In the genomic region with DNA sequence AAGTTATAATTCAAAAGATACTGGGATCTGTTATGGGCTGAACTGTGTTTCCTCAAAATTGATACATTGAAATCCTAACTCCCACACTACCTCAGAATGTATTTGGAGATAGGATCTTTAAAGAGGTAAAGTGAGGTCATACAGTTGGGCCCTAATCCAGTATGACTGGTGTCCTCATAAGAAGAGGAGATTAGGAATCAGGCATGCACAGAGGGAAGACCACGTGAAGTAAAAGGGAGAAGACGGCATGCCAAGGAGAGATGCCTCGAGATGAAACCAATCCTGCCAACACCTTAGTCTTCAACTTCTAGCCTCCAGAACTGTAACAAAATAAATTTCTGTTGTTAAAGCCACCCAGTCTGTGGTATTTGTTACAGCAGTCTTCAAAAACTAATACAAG, we compare ENCODE assay signal across 21 cellular contexts. TPM values are rescaled to one million over a fixed set of nuclear protein-coding genes. Genes with fewer than 3 reads are reported as not detected.
DNase-seq lines count a peak whose midpoint lies in the region; ATAC-seq and TF ChIP-seq lines count a peak whose summit lies in the region.
"Had no signal": no experiment of that assay in that cellular context is flagged by ENCODE, and none has a peak within 500 bp of the region (broad histone marks: within the 10 kb centered on the region; RNA-seq: fewer than 3 reads in every experiment).

No MANE protein-coding gene starts in this region.

- peak overlapping the region; percentile 56 for H3K27ac Mint-ChIP-seq in Calu3 (ENCODE audit: unreplicated experiment)
- H3K27ac Mint-ChIP-seq: CD4-positive, CD25-positive, alpha-beta regulatory T cell; IgD-negative memory B cell had no signal

- no peaks in the 10 kb centered on the region for H3K4me1 ChIP-seq in HEK293 (ENCODE audit: control insufficient read depth, insufficient read depth, low read length)

- POLR2A ChIA-PET in HEK293 (lab: Yijun Ruan, JAX), result no interaction called here

- no peak for DNase-seq in Calu3
- peak; percentile 18 for DNase-seq in NCI-H82 treated with DMSO at 0.1 percent for 48 hours (lab: John Stamatoyannopoulos, UW; ENCODE audit: unreplicated experiment)
- peak; percentile 16 for DNase-seq in WERI-Rb-1
- DNase-seq in glomerular visceral epithelial cell (ENCODE audit: extremely low spot score), result no peak
- no peak for DNase-seq in epidermal melanocyte (ENCODE audit: insufficient read length, low spot score)
- DNase-seq in HK-2 (ENCODE audit: unreplicated experiment), result no peak
- DNase-seq: CD4-positive, CD25-positive, alpha-beta regulatory T cell; NCI-H1105 treated with DMSO at 0.1 percent for 48 hours; NCI-H146; NCI-H1930; NCI-H2107; NCI-H524; NCI-H748 treated with DMSO at 0.1 percent for 48 hours; SHP77 treated with DMSO at 0.1 percent for 48 hours; T-helper 2 cell had no signal

- no TSS peak for BruUV-seq in Calu3 (replicated peaks; lab: Mats Ljungman, UMichigan)

- no peak overlapping the region for H3K27ac ChIP-seq in HEK293 (ENCODE audit: extremely low read depth, low read depth, low read length)
- no peak overlapping the region for H3K27ac ChIP-seq in WERI-Rb-1
- H3K27ac ChIP-seq: HL-60, RWPE1, SK-N-MC had no signal

- TF ChIP-seq CTCF in Calu3 (IDR thresholded peaks at IDR 0.05; ENCODE audit: unreplicated experiment) (no peak), HEK293 (tag by site-specific recombination; IDR thresholded peaks at IDR 0.05) (no peak), WERI-Rb-1 (IDR thresholded peaks at IDR 0.05; ENCODE audit: low read depth, low read length) (no peak)

- no peak for ATAC-seq in HG03521 (IDR thresholded peaks at IDR 0.05; ENCODE audit: unreplicated experiment)

- CTCF ChIA-PET in Calu3 (lab: Charles Lee) (no interaction called here), HEK293 (lab: Yijun Ruan, JAX) (no interaction called here)

- H3K27me3 Mint-ChIP-seq in Calu3 (ENCODE audit: unreplicated experiment), result no peaks in the 10 kb centered on the region
- H3K27me3 Mint-ChIP-seq: IgD-negative memory B cell had no signal

- H3K36me3 ChIP-seq in HEK293 (ENCODE audit: control insufficient read depth in 2 of 2, insufficient read depth in 1 of 2, low read length in 2 of 2) (no peaks in the 10 kb centered on the region; a peak in 1 of 3 replicates), WERI-Rb-1 (no peaks in the 10 kb centered on the region)

- intact Hi-C loops in Calu3 (cut with micrococcal nuclease; ENCODE audit: unreplicated experiment), result no loop called here

- peaks cover 51% of the 10 kb centered on the region for H3K4me1 Mint-ChIP-seq in Calu3 (ENCODE audit: low read depth, unreplicated experiment)

- H3K4me3 Mint-ChIP-seq in Calu3 (ENCODE audit: low read depth, unreplicated experiment), result peak overlapping the region; percentile 53
- H3K4me3 Mint-ChIP-seq: CD4-positive, CD25-positive, alpha-beta regulatory T cell had no signal

- H3K4me3 ChIP-seq in HEK293 (ENCODE audit: low read depth, low read length) (no peak overlapping the region), WERI-Rb-1 (ENCODE audit: low read depth, low read length) (no peak overlapping the region)
- H3K4me3 ChIP-seq: SK-N-MC had no signal

- H3K9me3 ChIP-seq in HEK293 (ENCODE audit: control insufficient read depth, insufficient read depth, low read depth, low read length) (no peaks in the 10 kb centered on the region), WERI-Rb-1 (ENCODE audit: severe bottlenecking) (no peaks in the 10 kb centered on the region)

- H3K36me3 Mint-ChIP-seq in Calu3 (ENCODE audit: insufficient read depth, unreplicated experiment), result peaks cover 44% of the 10 kb centered on the region
- H3K36me3 Mint-ChIP-seq: CD4-positive, CD25-positive, alpha-beta regulatory T cell had no signal

- H3K27me3 ChIP-seq in WERI-Rb-1 (ENCODE audit: insufficient read depth, low read depth, severe bottlenecking), result no peaks in the 10 kb centered on the region

- no peaks in the 10 kb centered on the region for H3K9me3 Mint-ChIP-seq in Calu3 (ENCODE audit: low read depth, unreplicated experiment)
- H3K9me3 Mint-ChIP-seq: IgD-negative memory B cell had no signal

TF ChIP-seq in HEK293, 187 proteins besides CTCF, POLR2A, EP300 and RAD21:
- TF ChIP-seq, protein P1, sequence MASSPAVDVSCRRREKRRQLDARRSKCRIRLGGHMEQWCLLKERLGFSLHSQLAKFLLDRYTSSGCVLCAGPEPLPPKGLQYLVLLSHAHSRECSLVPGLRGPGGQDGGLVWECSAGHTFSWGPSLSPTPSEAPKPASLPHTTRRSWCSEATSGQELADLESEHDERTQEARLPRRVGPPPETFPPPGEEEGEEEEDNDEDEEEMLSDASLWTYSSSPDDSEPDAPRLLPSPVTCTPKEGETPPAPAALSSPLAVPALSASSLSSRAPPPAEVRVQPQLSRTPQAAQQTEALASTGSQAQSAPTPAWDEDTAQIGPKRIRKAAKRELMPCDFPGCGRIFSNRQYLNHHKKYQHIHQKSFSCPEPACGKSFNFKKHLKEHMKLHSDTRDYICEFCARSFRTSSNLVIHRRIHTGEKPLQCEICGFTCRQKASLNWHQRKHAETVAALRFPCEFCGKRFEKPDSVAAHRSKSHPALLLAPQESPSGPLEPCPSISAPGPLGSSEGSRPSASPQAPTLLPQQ (tag by site-specific recombination; IDR thresholded peaks at IDR 0.05), result 0 out of 2 replicates have a peak, but pooled peaks have one; percentile 19
- no peak for TF ChIP-seq KLF7 (tag by site-specific recombination; IDR thresholded peaks at IDR 0.05; ENCODE audit: borderline replicate concordance)

RNA-seq across cellular contexts. Expression of gene CFAP69, which starts 5.9 kb away (rescaled TPM):
- 3.4 and 4.6 TPM in 2 replicates for total RNA-seq in Calu3 (2022)
- total RNA-seq: CD4-positive, CD25-positive, alpha-beta regulatory T cell had no signal

RNA-seq across cellular contexts. Expression of gene STEAP2, which starts 27.5 kb away (rescaled TPM):
- total RNA-seq in Calu3 (2022), result 38.5 and 38.7 TPM in 2 replicates
- total RNA-seq: CD4-positive, CD25-positive, alpha-beta regulatory T cell had no signal

Comparison
In these comparisons a context has a peak if more than half of its experiments do, and no peak if none do; other contexts are left out.
1. DNase-seq: peak in NCI-H82 treated with DMSO at 0.1 percent for 48 hours (single experiment) and WERI-Rb-1 (single experiment); none in Calu3 (single experiment), glomerular visceral epithelial cell (single experiment), epidermal melanocyte (single experiment) and HK-2 (single experiment).